Comparison of ENCODE assay signal across 2 cellular contexts in genomic region chr4:160217352-160217751, GRCh38.
TF ChIP-seq lines count a peak whose summit lies in the region.

No MANE protein-coding gene starts in this region.

TF ChIP-seq in HepG2, 621 proteins besides CTCF, POLR2A, EP300 and RAD21 (continued from another document):
- peak; percentile 87 for TF ChIP-seq MAFF (IDR thresholded peaks at IDR 0.05; ENCODE audit: low read depth, low read length)
- TF ChIP-seq ZFP41 (CRISPR knock-in tag; IDR thresholded peaks at IDR 0.05; ENCODE audit: borderline replicate concordance) = no peak

TF ChIP-seq in K562, 482 proteins besides CTCF, POLR2A, EP300 and RAD21:
- TF ChIP-seq SAP30 (IDR thresholded peaks at IDR 0.05; ENCODE audit: borderline replicate concordance, insufficient read depth, low read depth, low read length, poor library complexity, severe bottlenecking) (no peak), ZNF316 (IDR thresholded peaks at IDR 0.05) (0 out of 2 replicates have a peak, but pooled peaks have one; percentile 3), NUFIP1 (IDR thresholded peaks at IDR 0.05; ENCODE audit: partially characterized antibody) (no peak)
